In genomic region chr15:84686445-84686844, GRCh38 we compare ENCODE assay signal across 1 cellular context.
TF ChIP-seq lines count a peak whose summit lies in the region.

No MANE protein-coding gene starts in this region.

TF ChIP-seq in GM12878, 131 proteins besides CTCF, POLR2A, EP300 and RAD21:
- TF ChIP-seq SPI1 (IDR thresholded peaks at IDR 0.05; ENCODE audit: borderline replicate concordance, insufficient read depth, low read depth, low read length): peak; percentile 58; the same call in 1 of the 2 replicates
